15 cellular contexts compared by ENCODE assay signal in genomic region chr5:26009742-26010141, GRCh38.
A peak's percentile ranks its signal among the peaks of the same experiment; 100 is the strongest.
DNase-seq lines count a peak whose midpoint lies in the region; ATAC-seq and TF ChIP-seq lines count a peak whose summit lies in the region.
"Had no signal": no experiment of that assay in that cellular context is flagged by ENCODE, and none has a peak within 500 bp of the region (broad histone marks: within the 10 kb centered on the region; RNA-seq: fewer than 3 reads in every experiment).

No MANE protein-coding gene starts in this region.

- ATAC-seq in SK-N-SH treated with all-trans-retinoic acid at 6 μM for 48 hours (peak; percentile 40; the same call in 1 of the 3 replicates), HG03097 (IDR thresholded peaks at IDR 0.05; ENCODE audit: low FRiP score, unreplicated experiment) (no peak)

- TF ChIP-seq POLR2A in testis (IDR thresholded peaks at IDR 0.05): no peak

- H3K36me3 ChIP-seq in testis (ENCODE audit: low read depth, missing control alignments): no peaks in the 10 kb centered on the region
- H3K36me3 ChIP-seq: thyroid gland had no signal

- 38 to 40% methylated on average over 6 of the region's 6 CpGs for WGBS in testis, 2 donors

- H3K4me3 ChIP-seq in testis: no peak overlapping the region
- H3K4me3 ChIP-seq: thyroid gland had no signal

- no peaks in the 10 kb centered on the region for H3K9me3 ChIP-seq in testis
- H3K9me3 ChIP-seq: thyroid gland had no signal

- no peaks in the 10 kb centered on the region for H3K4me1 Mint-ChIP-seq in activated T-cell treated with anti-CD3 and anti-CD28 coated beads, Interleukin-2, amount 50 U/mL, for 24 hours (ENCODE audit: low read depth)
- H3K4me1 Mint-ChIP-seq: activated CD4-positive, alpha-beta memory T cell treated with anti-CD3 and anti-CD28 coated beads, Interleukin-2, amount 10 ng/mL, durations not matched to agents 7 days and 5 days had no signal

- H3K9me3 Mint-ChIP-seq in activated T-cell treated with anti-CD3 and anti-CD28 coated beads, Interleukin-2, amount 50 U/mL, for 24 hours: peaks cover 16% of the 10 kb centered on the region

- no peak overlapping the region for H3K4me3 Mint-ChIP-seq in activated T-cell treated with anti-CD3 and anti-CD28 coated beads, Interleukin-2, amount 50 U/mL, for 24 hours
- H3K4me3 Mint-ChIP-seq: activated CD4-positive, alpha-beta memory T cell treated with anti-CD3 and anti-CD28 coated beads, Interleukin-2, amount 10 ng/mL, durations not matched to agents 7 days and 5 days; T-helper 1 cell treated with Interleukin-12 subunit alpha and Interleukin-12 subunit beta and Interleukin-4 antibody, amounts not matched to agents 30 μg/mL and 1 μg/mL, for 36 hours had no signal

- no peaks in the 10 kb centered on the region for H3K27me3 Mint-ChIP-seq in activated T-cell treated with anti-CD3 and anti-CD28 coated beads, Interleukin-2, amount 50 U/mL, for 24 hours
- H3K27me3 Mint-ChIP-seq: activated CD4-positive, alpha-beta memory T cell treated with anti-CD3 and anti-CD28 coated beads, Interleukin-2, amount 10 ng/mL, durations not matched to agents 7 days and 5 days had no signal

- H3K4me1 ChIP-seq in testis: no peaks in the 10 kb centered on the region
- H3K4me1 ChIP-seq: thyroid gland had no signal

- intact Hi-C loops in testis (cut with DNase I; ENCODE audit: low total_unique reads) (no loop called here), cardiac septum (cut with DNase I) (no loop called here)

- no peaks in the 10 kb centered on the region for H3K36me3 Mint-ChIP-seq in activated T-cell treated with anti-CD3 and anti-CD28 coated beads, Interleukin-2, amount 50 U/mL, for 24 hours (ENCODE audit: low read depth)

- H3K27ac ChIP-seq in testis: no peak overlapping the region
- H3K27ac ChIP-seq: thyroid gland had no signal

- no peaks in the 10 kb centered on the region for H3K27me3 ChIP-seq in testis
- H3K27me3 ChIP-seq: thyroid gland had no signal

- peak; percentile 37 for DNase-seq in DMS53 (lab: John Stamatoyannopoulos, UW)
- no peak for DNase-seq in DMS53 treated with DMSO at 0.1 percent for 48 hours (lab: John Stamatoyannopoulos, UW; ENCODE audit: unreplicated experiment)
- peak; percentile 25 for DNase-seq in iPS DF 4.7 (ENCODE audit: extremely low read depth, low spot score)
- peak; percentile 28 for DNase-seq in testis
- DNase-seq in cardiac septum (ENCODE audit: low spot score): no peak
- DNase-seq in activated T-cell treated with anti-CD3 and anti-CD28 coated beads, Interleukin-2, amount 50 U/mL, for 24 hours: no peak
- DNase-seq: activated CD4-positive, alpha-beta memory T cell treated with anti-CD3 and anti-CD28 coated beads, Interleukin-2, amount 10 ng/mL, durations not matched to agents 7 days and 5 days; activated naive CD4-positive, alpha-beta T cell; erythroblast; IMR-90; NK-92 treated with Interleukin-12 subunit alpha and Interleukin-12 subunit beta, amount 100 ng/mL, for 24 hours; thyroid gland had no signal

- TF ChIP-seq CTCF in testis (IDR thresholded peaks at IDR 0.05): no peak

- no peak overlapping the region for H3K27ac Mint-ChIP-seq in activated T-cell treated with anti-CD3 and anti-CD28 coated beads, Interleukin-2, amount 50 U/mL, for 24 hours
- H3K27ac Mint-ChIP-seq: activated CD4-positive, alpha-beta memory T cell treated with anti-CD3 and anti-CD28 coated beads, Interleukin-2, amount 10 ng/mL, durations not matched to agents 7 days and 5 days; T-helper 1 cell treated with Interleukin-12 subunit alpha and Interleukin-12 subunit beta and Interleukin-4 antibody, amounts not matched to agents 30 μg/mL and 1 μg/mL, for 36 hours had no signal

TF ChIP-seq in SK-N-SH treated with all-trans-retinoic acid at 6 μM for 48 hours, 23 proteins besides CTCF, POLR2A, EP300 and RAD21:
- no peak for TF ChIP-seq ZFP30 (CRISPR knock-in tag; IDR thresholded peaks at IDR 0.05)
- TF ChIP-seq ARNTL (CRISPR knock-in tag; IDR thresholded peaks at IDR 0.05; ENCODE audit: borderline replicate concordance, low read depth): no peak
- no peak for TF ChIP-seq ISL1 (CRISPR knock-in tag; IDR thresholded peaks at IDR 0.05)
- TF ChIP-seq RARB (CRISPR knock-in tag; IDR thresholded peaks at IDR 0.05): no peak
- TF ChIP-seq TSHZ2 (CRISPR knock-in tag; IDR thresholded peaks at IDR 0.05): no peak
- TF ChIP-seq CSDC2 (CRISPR knock-in tag; IDR thresholded peaks at IDR 0.05): no peak
- TF ChIP-seq POU6F1 (CRISPR knock-in tag; IDR thresholded peaks at IDR 0.05; ENCODE audit: borderline replicate concordance, low read depth): no peak
- no peak for TF ChIP-seq TOX (CRISPR knock-in tag; IDR thresholded peaks at IDR 0.05; ENCODE audit: borderline replicate concordance)
- TF ChIP-seq ZNF8 (CRISPR knock-in tag; IDR thresholded peaks at IDR 0.05): no peak
- no peak for TF ChIP-seq GLIS3 (CRISPR knock-in tag; IDR thresholded peaks at IDR 0.05)
- TF ChIP-seq BACH2 (CRISPR knock-in tag; IDR thresholded peaks at IDR 0.05; ENCODE audit: borderline replicate concordance): no peak
- TF ChIP-seq CREB5 (CRISPR knock-in tag; IDR thresholded peaks at IDR 0.05; ENCODE audit: low read depth): no peak
- no peak for TF ChIP-seq ZNF70 (CRISPR knock-in tag; IDR thresholded peaks at IDR 0.05)
- no peak for TF ChIP-seq OSR1 (CRISPR knock-in tag; IDR thresholded peaks at IDR 0.05)
- TF ChIP-seq SNAI2 (CRISPR knock-in tag; IDR thresholded peaks at IDR 0.05): no peak
- no peak for TF ChIP-seq ZC3H10 (CRISPR knock-in tag; IDR thresholded peaks at IDR 0.05)
- TF ChIP-seq CSRNP3 (CRISPR knock-in tag; IDR thresholded peaks at IDR 0.05): no peak
- TF ChIP-seq ESRRG (CRISPR knock-in tag; IDR thresholded peaks at IDR 0.05): no peak
- no peak for TF ChIP-seq ZNF565 (CRISPR knock-in tag; conservative IDR thresholded peaks at IDR 0.05; ENCODE audit: low read depth)

Comparison
In these comparisons a context has a peak if more than half of its experiments do, and no peak if none do; other contexts are left out.
1. DNase-seq: peak in DMS53 (single experiment), iPS DF 4.7 (single experiment) and testis (single experiment); none in DMS53 treated with DMSO at 0.1 percent for 48 hours (single experiment), cardiac septum (single experiment) and activated T-cell treated with anti-CD3 and anti-CD28 coated beads, Interleukin-2, amount 50 U/mL, for 24 hours (single experiment).